8 cellular contexts compared by ENCODE assay signal in genomic region chr18:3305354-3305762, GRCh38. TPM values are rescaled to one million over a fixed set of nuclear protein-coding genes. Genes with fewer than 3 reads are reported as not detected.
DNase-seq lines count a peak whose midpoint lies in the region; ATAC-seq lines count a peak whose summit lies in the region.

No MANE protein-coding gene starts in this region.

- in situ Hi-C loops in SK-MEL-5 (cut with HindIII; ENCODE audit: low pct_unique_long_range_greater_than_20kb, low sequenced_read_pairs): no loop called here

- ATAC-seq in HG02763 (IDR thresholded peaks at IDR 0.05; ENCODE audit: unreplicated experiment): no peak

- DNase-seq in DMS53 (lab: John Stamatoyannopoulos, UW): peak; percentile 31
- no peak for DNase-seq in DMS53 treated with DMSO at 0.1 percent for 48 hours (lab: John Stamatoyannopoulos, UW; ENCODE audit: unreplicated experiment)
- peak; percentile 55 for DNase-seq in SK-MEL-5 (ENCODE audit: low read depth, low spot score)
- peak; percentile 73 for DNase-seq in central memory CD4-positive, alpha-beta T cell
- DNase-seq in stimulated activated CD4-positive, alpha-beta T cell treated with anti-CD3 and anti-CD28 coated beads, Interleukin-1b, Interleukin-23, amount 100 ng/mL, for 48 hours: peak; percentile 63
- DNase-seq in NCI-H2029 treated with DMSO at 0.1 percent for 48 hours (lab: John Stamatoyannopoulos, UW): no peak
- DNase-seq in GM19238 (ENCODE audit: insufficient read length, low spot score): no peak

RNA-seq across cellular contexts. Expression of gene MYL12B, which starts 43.4 kb away (rescaled TPM):
- 315 and 343 TPM in 2 replicates for total RNA-seq in SK-MEL-5 (2014; rRNA removed; shearing (Covaris generic))
- 214 and 216 TPM in 2 replicates for polyA plus RNA-seq in SK-MEL-5 (2015; cell fraction: cytosol; rRNA removed)
- 46.7 and 49.1 TPM in 2 replicates for polyA plus RNA-seq in SK-MEL-5 (2015; cell fraction: nucleus; rRNA removed)

RNA-seq across cellular contexts. Expression of gene MYL12A, which starts 57.8 kb away (rescaled TPM):
- total RNA-seq in SK-MEL-5 (2014; rRNA removed; shearing (Covaris generic)): 528 and 560 TPM in 2 replicates
- 168 and 198 TPM in 2 replicates for polyA plus RNA-seq in SK-MEL-5 (2015; cell fraction: cytosol; rRNA removed)
- polyA plus RNA-seq in SK-MEL-5 (2015; cell fraction: nucleus; rRNA removed): 68.9 and 97.1 TPM in 2 replicates

Comparison
In these comparisons a context has a peak if more than half of its experiments do, and no peak if none do; other contexts are left out.
1. DNase-seq: peak in DMS53 (single experiment), SK-MEL-5 (single experiment), central memory CD4-positive, alpha-beta T cell (single experiment) and stimulated activated CD4-positive, alpha-beta T cell treated with anti-CD3 and anti-CD28 coated beads, Interleukin-1b, Interleukin-23, amount 100 ng/mL, for 48 hours (single experiment); none in DMS53 treated with DMSO at 0.1 percent for 48 hours (single experiment), NCI-H2029 treated with DMSO at 0.1 percent for 48 hours (single experiment) and GM19238 (single experiment).